ENCODE assay signal across 8 cellular contexts in the genomic region with DNA sequence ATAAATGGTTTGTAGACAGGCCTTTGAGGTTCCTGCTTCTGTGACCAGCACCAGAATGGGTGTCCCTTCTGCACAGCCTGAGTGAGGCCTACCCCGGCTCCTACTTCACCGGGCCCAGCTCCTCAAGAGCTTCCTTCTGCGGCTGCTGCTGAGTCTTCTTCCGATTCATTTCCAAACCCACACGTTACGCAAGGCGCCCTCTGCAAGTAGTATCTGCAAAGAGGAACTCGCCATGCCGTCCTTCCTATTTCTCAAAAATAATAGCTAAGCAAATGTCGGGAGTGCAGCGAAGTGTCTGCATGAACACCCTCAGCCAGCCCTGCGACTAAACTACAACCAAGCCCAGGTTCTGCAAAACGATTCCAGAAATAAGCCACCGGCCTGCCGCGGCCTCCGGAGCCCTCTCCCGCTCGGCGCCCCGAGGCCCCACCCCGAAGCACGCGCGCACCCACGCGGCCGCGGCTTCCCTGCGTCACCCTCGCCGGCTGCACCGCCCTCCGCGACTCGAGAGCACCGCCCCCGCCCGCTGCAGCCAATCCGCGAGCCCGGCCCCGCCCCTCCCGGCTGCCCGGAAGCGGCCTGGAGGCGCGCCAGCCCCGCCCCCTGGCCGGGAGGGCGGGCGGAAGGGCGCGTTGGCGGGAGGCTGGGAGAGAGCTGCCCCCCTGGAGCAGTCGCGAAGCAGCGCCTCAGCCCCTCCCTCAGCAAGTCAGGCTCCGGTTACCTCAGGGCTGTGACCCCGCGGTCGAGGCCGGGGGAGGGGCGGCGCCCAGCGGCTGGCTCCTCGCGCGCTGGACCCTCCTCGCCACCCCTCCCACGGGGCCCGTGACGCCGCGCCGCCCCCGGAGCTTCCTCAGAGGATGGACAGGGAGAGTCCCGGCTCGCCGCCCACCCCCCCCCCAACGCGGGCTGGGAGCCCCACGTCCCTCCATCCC. TPM values are rescaled to one million over a fixed set of nuclear protein-coding genes. Genes with fewer than 3 reads are reported as not detected.
DNase-seq lines count a peak whose midpoint lies in the region; ATAC-seq, FAIRE-seq and TF ChIP-seq lines count a peak whose summit lies in the region.

No MANE protein-coding gene starts in this region.

- peak overlapping the region; percentile 46 for H3K9ac ChIP-seq in mammary epithelial cell (ENCODE audit: insufficient read depth, low read length)

- H3K4me3 Mint-ChIP-seq in immature natural killer cell = peak overlapping the region; percentile 91 to 98 (median 93)

- ATAC-seq in GM18867 (IDR thresholded peaks at IDR 0.05; ENCODE audit: unreplicated experiment) (peak; percentile 57), HG03095 (IDR thresholded peaks at IDR 0.05; ENCODE audit: unreplicated experiment) (peak; percentile 41)

- H3K36me3 ChIP-seq in ACC112 (ENCODE audit: insufficient read depth, low read length) = no peaks in the 10 kb centered on the region
- H3K36me3 ChIP-seq in mammary epithelial cell (ENCODE audit: insufficient read depth, low read length) = no peaks in the 10 kb centered on the region
- peaks cover 2 to 3% of the 10 kb centered on the region in 2 donors for H3K36me3 ChIP-seq in small intestine (ENCODE audit: control insufficient read depth in 2 of 2, insufficient read depth in 2 of 2, low read length in 2 of 2)

- H3K4me3 ChIP-seq in ACC112 (ENCODE audit: low read depth, low read length) (peak overlapping the region; percentile 97), WI38 (ENCODE audit: low read depth, low read length) (peak overlapping the region; percentile 63), mammary epithelial cell (replicated peaks in 1 of 3; ENCODE audit: insufficient read depth in 1 of 3, low read depth in 2 of 3, low read length in 3 of 3) (peak overlapping the region; percentile 42 to 64 (median 56)), small intestine (ENCODE audit: low read depth in 1 of 2, low read length in 2 of 2) (peak overlapping the region; percentile 70 to 80)

- peak overlapping the region; percentile 100 for H3K27ac ChIP-seq in ACC112 (ENCODE audit: low read depth, low read length)
- H3K27ac ChIP-seq in mammary epithelial cell (ENCODE audit: insufficient read depth, low read depth, low read length) = peak overlapping the region; percentile 94
- peak overlapping the region; percentile 96 to 98 for H3K27ac ChIP-seq in small intestine (ENCODE audit: low read depth in 1 of 2, low read length in 1 of 2)

- no peaks in the 10 kb centered on the region for H4K20me1 ChIP-seq in mammary epithelial cell (ENCODE audit: insufficient read depth, low read length)

- dilution Hi-C loops in mammary epithelial cell (cut with HindIII; ENCODE audit: low sequenced_read_pairs) = no loop called here

- in situ Hi-C loops in mammary epithelial cell (cut with MboI; ENCODE audit: low sequenced_read_pairs in 2 of 2) = no loop called here

- H3K27ac Mint-ChIP-seq in immature natural killer cell = peak overlapping the region; percentile 95 to 99 (median 98)

- no peak for FAIRE-seq in small intestine (lab: Jason Lieb, UNC)

- peaks cover 23 to 30% (median 27%) of the 10 kb centered on the region in 3 donors for H3K27me3 Mint-ChIP-seq in immature natural killer cell (ENCODE audit: low read depth in 3 of 3)

- TF ChIP-seq CTCF in WI38 (IDR thresholded peaks at IDR 0.05; ENCODE audit: low read depth, low read length) (no peak), mammary epithelial cell (conservative IDR thresholded peaks at IDR 0.05 in 1 of 2, IDR thresholded peaks at IDR 0.05 in 1 of 2; ENCODE audit: extremely low read depth in 1 of 2, insufficient read depth in 1 of 2, low read depth in 1 of 2, low read length in 2 of 2) (no peak)

- H3K27me3 ChIP-seq in ACC112 (ENCODE audit: insufficient read depth, low read length) (no peaks in the 10 kb centered on the region), mammary epithelial cell (ENCODE audit: insufficient read depth, low read length) (no peaks in the 10 kb centered on the region), small intestine (ENCODE audit: control insufficient read depth in 2 of 2, insufficient read depth in 2 of 2, low read length in 2 of 2) (no peaks in the 10 kb centered on the region)

- BruUV-seq in mammary epithelial cell (replicated peaks; lab: Mats Ljungman, UMichigan) = TSS peak; percentile 18

- H3K9me3 ChIP-seq in mammary epithelial cell (replicated peaks; ENCODE audit: insufficient read depth, low read length) (no peaks in the 10 kb centered on the region), small intestine (ENCODE audit: control insufficient read depth, low read depth) (no peaks in the 10 kb centered on the region)

- intact Hi-C loops in mammary epithelial cell (cut with micrococcal nuclease) = loop anchor here (1.0 to 2.0 kb wide), 2 partner anchors 9 to 14 kb away; partner anchors contain the start of gene MNT

- H3K4me1 ChIP-seq in ACC112 (ENCODE audit: control insufficient read depth, insufficient read depth, low read length, unreplicated experiment) = peaks cover 45% of the 10 kb centered on the region
- peaks cover 45% of the 10 kb centered on the region for H3K4me1 ChIP-seq in mammary epithelial cell (ENCODE audit: insufficient read depth, low read length)
- H3K4me1 ChIP-seq in small intestine (ENCODE audit: control insufficient read depth in 2 of 2, insufficient read depth in 1 of 2, low read depth in 1 of 2, low read length in 1 of 2) = peaks cover 13 to 28% of the 10 kb centered on the region in 2 donors

- peak overlapping the region; percentile 97 for H3K4me2 ChIP-seq in mammary epithelial cell (ENCODE audit: insufficient read depth, low read depth, low read length)

- H3K4me1 Mint-ChIP-seq in immature natural killer cell = peaks cover 26 to 34% of the 10 kb centered on the region in 2 donors

- H2AFZ ChIP-seq in ACC112 (ENCODE audit: low read length, unreplicated experiment) = no peak overlapping the region
- H2AFZ ChIP-seq in mammary epithelial cell (ENCODE audit: low read depth, low read length) = peak overlapping the region; percentile 15

- H3K79me2 ChIP-seq in ACC112 (ENCODE audit: control insufficient read depth, insufficient read depth, low read length, unreplicated experiment) (peaks cover 41% of the 10 kb centered on the region), mammary epithelial cell (ENCODE audit: insufficient read depth, low read length) (peaks cover 55% of the 10 kb centered on the region)

- H3K9me3 Mint-ChIP-seq in immature natural killer cell = no peaks in the 10 kb centered on the region

- H3K36me3 Mint-ChIP-seq in immature natural killer cell = peaks cover 0 to 7% (median 4%) of the 10 kb centered on the region in 3 donors

- WGBS in mammary epithelial cell (ENCODE audit: low coverage, missing lambda C conversion rate) = 7% methylated on average over 14 of the region's 83 CpGs
- WGBS in small intestine, 3 donors = 1 to 4% (median 3%) methylated on average over 51 to 82 of the region's 83 CpGs

- peak; percentile 74 for DNase-seq in NCI-H2227 treated with DMSO at 0.1 percent for 48 hours (lab: John Stamatoyannopoulos, UW)
- DNase-seq in mammary epithelial cell = peak; percentile 92
- peak; percentile 99 for DNase-seq in immature natural killer cell
- peak; percentile 93 for DNase-seq in small intestine

- CTCF ChIA-PET in mammary epithelial cell (lab: Charles Lee; ENCODE audit: low non-redundant PET) = interaction anchor here (0.6 to 0.9 kb wide), 3 partner anchors 10 to 24 kb away, joined by 3 to 4 read pairs (median 3); no protein-coding TSS in a partner anchor

RNA-seq across cellular contexts. Expression of gene MNT, which starts 8.3 kb away (rescaled TPM):
- total RNA-seq in mammary epithelial cell = 10 to 100 TPM in 1 of 2 donors, 1 to 10 TPM in 1; 5.5 to 32.3 TPM
- 4.1 TPM for polyA plus RNA-seq in mammary epithelial cell
- polyA minus RNA-seq in mammary epithelial cell = 7.8 TPM
- 1 to 10 TPM in 1 of 3 donors, under 1 TPM in 2; 0.10 to 1.1 (median 0.64) TPM for polyA plus RNA-seq in immature natural killer cell
- polyA plus RNA-seq in small intestine = 10 to 100 TPM in 1 of 3 donors, 1 to 10 TPM in 2; 4.2 to 11.6 (median 4.6) TPM

RNA-seq across cellular contexts. Expression of gene SGSM2, which starts 55.2 kb away (rescaled TPM):
- 10 to 100 TPM; 28.2 to 32.5 TPM for total RNA-seq in mammary epithelial cell
- polyA plus RNA-seq in mammary epithelial cell = 24.4 TPM
- 30.1 TPM for polyA minus RNA-seq in mammary epithelial cell
- 1 to 10 TPM; 1.6 to 8.9 (median 3.3) TPM for polyA plus RNA-seq in immature natural killer cell
- 10 to 100 TPM; 32.2 to 55.9 (median 42.4) TPM for polyA plus RNA-seq in small intestine

RNA-seq across cellular contexts. Expression of gene TSR1, which starts 56.3 kb away (rescaled TPM):
- 10 to 100 TPM; 51.0 to 51.5 TPM for total RNA-seq in mammary epithelial cell
- polyA plus RNA-seq in mammary epithelial cell = 15.9 TPM
- polyA minus RNA-seq in mammary epithelial cell = 23.9 TPM
- 10 to 100 TPM in 1 of 3 donors, 1 to 10 TPM in 2; 8.0 to 17.1 (median 9.5) TPM for polyA plus RNA-seq in immature natural killer cell
- 10 to 100 TPM in 1 of 3 donors, 1 to 10 TPM in 2; 4.5 to 15.2 (median 8.1) TPM for polyA plus RNA-seq in small intestine

Comparison
In these comparisons a context has a peak if more than half of its experiments do, and no peak if none do; other contexts are left out.
1. Peak in every context shown above with its lines: DNase-seq, ATAC-seq, H3K4me3 ChIP-seq and H3K27ac ChIP-seq.